In genomic region chr11:130106381-130106780, GRCh38 we compare ENCODE assay signal across 24 cellular contexts. TPM values are rescaled to one million over a fixed set of nuclear protein-coding genes. Genes with fewer than 3 reads are reported as not detected.
"Had no signal": no experiment of that assay in that cellular context is flagged by ENCODE, and none has a peak within 500 bp of the region (broad histone marks: within the 10 kb centered on the region; RNA-seq: fewer than 3 reads in every experiment).

No MANE protein-coding gene starts in this region.

- H3K27ac ChIP-seq: ascending aorta, breast epithelium, PC-9, VCaP had no signal

- H3K9me3 Mint-ChIP-seq: activated naive CD8-positive, alpha-beta T cell treated with anti-CD3 and anti-CD28 coated beads, Interleukin-2, amount 50 U/mL, for 24 hours; T-cell had no signal

- H3K4me3 ChIP-seq: ascending aorta, breast epithelium, PC-9 had no signal

- H3K27me3 ChIP-seq: ascending aorta, breast epithelium had no signal

- H3K27me3 Mint-ChIP-seq: activated naive CD8-positive, alpha-beta T cell treated with anti-CD3 and anti-CD28 coated beads, Interleukin-2, amount 50 U/mL, for 24 hours; T-cell had no signal

- ATAC-seq: activated CD8-positive, alpha-beta T cell treated with anti-CD3 and anti-CD28 coated beads, Interleukin-2, amount 10 ng/mL, durations not matched to agents 7 days and 5 days; activated naive CD4-positive, alpha-beta T cell treated with anti-CD3 and anti-CD28 coated beads, Interleukin-2, amount 50 U/mL, for 72 hours; activated naive CD8-positive, alpha-beta T cell treated with anti-CD3 and anti-CD28 coated beads, Interleukin-2, amount 50 U/mL, for 24 hours; T-cell had no signal

- DNase-seq: activated CD4-positive, alpha-beta T cell treated with anti-CD3 and anti-CD28 coated beads for 4 hours; activated CD8-positive, alpha-beta memory T cell treated with anti-CD3 and anti-CD28 coated beads, Interleukin-2, amount 50 U/mL, for 48 hours; activated CD8-positive, alpha-beta T cell treated with anti-CD3 and anti-CD28 coated beads, Interleukin-2, amount 10 ng/mL, durations not matched to agents 7 days and 5 days; activated naive CD8-positive, alpha-beta T cell treated with anti-CD3 and anti-CD28 coated beads, Interleukin-2, amount 50 U/mL, for 24 hours; activated T-cell treated with anti-CD3 and anti-CD28 coated beads, Interleukin-2, amount 50 U/mL, for 1 hour; amniotic stem cell; central memory CD4-positive, alpha-beta T cell; Kasumi-1; KBM-7; NCI-H1048; NCI-H146; NCI-H187 treated with DMSO at 0.1 percent for 48 hours; NCI-H2081 treated with DMSO at 0.1 percent for 48 hours; NCI-H446; NCI-H524; PC-9; SIG-M5; T-cell; T-helper 2 cell; T1000 had no signal

- H3K36me3 ChIP-seq: breast epithelium had no signal

- H3K9me3 ChIP-seq: ascending aorta, breast epithelium had no signal

- H3K27ac Mint-ChIP-seq: activated CD8-positive, alpha-beta T cell treated with anti-CD3 and anti-CD28 coated beads, Interleukin-2, amount 10 ng/mL, durations not matched to agents 7 days and 5 days; activated naive CD4-positive, alpha-beta T cell treated with anti-CD3 and anti-CD28 coated beads, Interleukin-2, amount 50 U/mL, for 72 hours; activated naive CD8-positive, alpha-beta T cell treated with anti-CD3 and anti-CD28 coated beads, Interleukin-2, amount 50 U/mL, for 24 hours; T-cell had no signal

- H3K4me3 Mint-ChIP-seq: activated CD8-positive, alpha-beta T cell treated with anti-CD3 and anti-CD28 coated beads, Interleukin-2, amount 10 ng/mL, durations not matched to agents 7 days and 5 days; activated naive CD8-positive, alpha-beta T cell treated with anti-CD3 and anti-CD28 coated beads, Interleukin-2, amount 50 U/mL, for 24 hours; T-cell had no signal

RNA-seq across cellular contexts. Expression of gene ST14, which starts 53.2 kb away (rescaled TPM):
- total RNA-seq: activated CD8-positive, alpha-beta T cell treated with anti-CD3 and anti-CD28 coated beads, Interleukin-2, amount 10 ng/mL, durations not matched to agents 7 days and 5 days had no signal
